20 cellular contexts compared by ENCODE assay signal in the genomic region with DNA sequence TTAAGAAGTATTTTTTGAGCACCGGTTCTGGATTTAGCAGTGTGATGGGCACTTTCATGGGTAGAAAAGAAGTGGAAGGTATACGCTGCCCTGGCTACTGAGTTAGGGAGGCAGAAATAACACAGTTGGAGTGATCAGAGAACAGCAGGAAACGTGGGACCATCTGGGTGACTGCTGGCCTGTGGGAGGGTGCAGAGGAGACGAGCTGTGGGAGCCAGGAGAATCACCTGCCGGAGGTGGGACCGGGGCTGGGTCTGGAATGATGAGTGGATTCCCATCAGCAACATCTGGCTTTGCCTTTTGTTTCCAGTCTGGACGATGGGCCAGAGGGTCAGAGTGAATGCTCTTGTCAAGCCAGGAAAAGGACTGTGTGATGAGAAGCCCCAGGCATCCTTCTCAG.
DNase-seq lines count a peak whose midpoint lies in the region; ATAC-seq, FAIRE-seq and TF ChIP-seq lines count a peak whose summit lies in the region.
"Had no signal": no experiment of that assay in that cellular context is flagged by ENCODE, and none has a peak within 500 bp of the region (broad histone marks: within the 10 kb centered on the region; RNA-seq: fewer than 3 reads in every experiment).

No MANE protein-coding gene starts in this region.

- no peaks in the 10 kb centered on the region for H3K27me3 Mint-ChIP-seq in Calu3 (ENCODE audit: unreplicated experiment)
- H3K27me3 Mint-ChIP-seq in osteocyte (ENCODE audit: unreplicated experiment): no peaks in the 10 kb centered on the region

- H3K4me1 Mint-ChIP-seq in Calu3 (ENCODE audit: low read depth, unreplicated experiment) (peaks cover 32% of the 10 kb centered on the region), osteocyte (ENCODE audit: unreplicated experiment) (no peaks in the 10 kb centered on the region)
- H3K4me1 Mint-ChIP-seq: CD4-positive, alpha-beta memory T cell had no signal

- no TSS peak for BruUV-seq in Calu3 (replicated peaks; lab: Mats Ljungman, UMichigan)

- H3K4me3 Mint-ChIP-seq in Calu3 (ENCODE audit: low read depth, unreplicated experiment) (no peak overlapping the region), osteocyte (ENCODE audit: unreplicated experiment) (no peak overlapping the region)
- H3K4me3 Mint-ChIP-seq: CD4-positive, alpha-beta memory T cell had no signal

- no peak overlapping the region for H3K27ac ChIP-seq in esophagus muscularis mucosa (replicated peaks in 1 of 4)
- H3K27ac ChIP-seq: A549, GM23248 had no signal

- TF ChIP-seq POLR2A in esophagus muscularis mucosa (IDR thresholded peaks at IDR 0.05; ENCODE audit: low read depth): no peak

- H3K36me3 Mint-ChIP-seq in Calu3 (ENCODE audit: insufficient read depth, unreplicated experiment) (peaks cover 46% of the 10 kb centered on the region), osteocyte (ENCODE audit: unreplicated experiment) (no peaks in the 10 kb centered on the region)
- H3K36me3 Mint-ChIP-seq: CD4-positive, alpha-beta memory T cell had no signal

- no peak for FAIRE-seq in HTR-8/SVneo (lab: Jason Lieb, UNC)
- FAIRE-seq: A549, G401.6, GM12878, GM19239, H1 had no signal

- H3K36me3 ChIP-seq in esophagus muscularis mucosa: no peaks in the 10 kb centered on the region

- no peak for TF ChIP-seq EP300 in esophagus muscularis mucosa (IDR thresholded peaks at IDR 0.05)

- H3K9me3 ChIP-seq in esophagus muscularis mucosa: no peaks in the 10 kb centered on the region
- H3K9me3 ChIP-seq: A549 had no signal

- WGBS in esophagus muscularis mucosa: 73% methylated on average over 7 of the region's 7 CpGs

- H3K4me1 ChIP-seq in esophagus muscularis mucosa: no peaks in the 10 kb centered on the region
- H3K4me1 ChIP-seq: A549 had no signal

- CTCF ChIA-PET in Calu3 (lab: Charles Lee): no interaction called here

- no peak overlapping the region for H3K4me3 ChIP-seq in esophagus muscularis mucosa
- H3K4me3 ChIP-seq: A549, GM12878, GM23248 had no signal

- DNase-seq in Calu3: no peak
- DNase-seq in esophagus muscularis mucosa (ENCODE audit: extremely low spot score): peak; percentile 91
- peak; percentile 62 for DNase-seq in osteocyte (ENCODE audit: extremely low spot score, unreplicated experiment)
- DNase-seq in HTR-8/SVneo (ENCODE audit: insufficient read length, low spot score): no peak
- DNase-seq: 8988T; C1 segment of cervical spinal cord; CD4-positive, alpha-beta memory T cell; COR-L47; DMS153; DND-41; GM23248; H7; HCEC 1CT had no signal

- TF ChIP-seq CTCF in Calu3 (IDR thresholded peaks at IDR 0.05; ENCODE audit: unreplicated experiment) (no peak), esophagus muscularis mucosa (IDR thresholded peaks at IDR 0.05) (no peak), osteocyte (IDR thresholded peaks at IDR 0.05) (no peak)

- H3K27me3 ChIP-seq in esophagus muscularis mucosa: no peaks in the 10 kb centered on the region

- no peak for ATAC-seq in GM21737 (IDR thresholded peaks at IDR 0.05; ENCODE audit: unreplicated experiment)
- ATAC-seq in GM21529 (IDR thresholded peaks at IDR 0.05; ENCODE audit: unreplicated experiment): no peak
- ATAC-seq: A549, GM12878 had no signal

- H3K9me3 Mint-ChIP-seq in Calu3 (ENCODE audit: low read depth, unreplicated experiment) (no peaks in the 10 kb centered on the region), osteocyte (ENCODE audit: unreplicated experiment) (peaks cover 6% of the 10 kb centered on the region)
- H3K9me3 Mint-ChIP-seq: CD4-positive, alpha-beta memory T cell had no signal

- intact Hi-C loops in Calu3 (cut with micrococcal nuclease; ENCODE audit: unreplicated experiment) (no loop called here), esophagus muscularis mucosa (cut with DNase I) (no loop called here)

- H3K27ac Mint-ChIP-seq in Calu3 (ENCODE audit: unreplicated experiment) (peak overlapping the region; percentile 36), osteocyte (ENCODE audit: unreplicated experiment) (no peak overlapping the region)
- H3K27ac Mint-ChIP-seq: CD4-positive, alpha-beta memory T cell had no signal

Comparison
In these comparisons a context has a peak if more than half of its experiments do, and no peak if none do; other contexts are left out.
1. DNase-seq: peak in esophagus muscularis mucosa (single experiment) and osteocyte (single experiment); none in Calu3 (single experiment) and HTR-8/SVneo (single experiment).